In genomic region chr10:68871105-68871711, GRCh38 we compare ENCODE assay signal across 1 cellular context.
TF ChIP-seq lines count a peak whose summit lies in the region.

No MANE protein-coding gene starts in this region.

TF ChIP-seq in H1, 55 proteins besides CTCF, POLR2A, EP300 and RAD21:
- TF ChIP-seq CHD7 (IDR thresholded peaks at IDR 0.05; ENCODE audit: insufficient replicate concordance, low read length) (peak; percentile 32), SIN3A (conservative IDR thresholded peaks at IDR 0.05 in 1 of 2, IDR thresholded peaks at IDR 0.05 in 1 of 2; ENCODE audit: low read depth in 1 of 2, low read length in 2 of 2) (0 out of 4 replicates have a peak, but pooled peaks of 1 of the 2 experiments have one; percentile 21), EGR1 (IDR thresholded peaks at IDR 0.05; ENCODE audit: borderline replicate concordance, low read depth, low read length) (no peak), YY1 (IDR thresholded peaks at IDR 0.05; ENCODE audit: low read depth, low read length) (peak; percentile 10; the same call in 1 of the 2 replicates), JUND (IDR thresholded peaks at IDR 0.05; ENCODE audit: low read length) (peak; percentile 22; the same call in 1 of the 2 replicates), E2F6 (IDR thresholded peaks at IDR 0.05) (no peak), ASH2L (IDR thresholded peaks at IDR 0.05; ENCODE audit: low read length) (peak; percentile 60), BCL11A (IDR thresholded peaks at IDR 0.05; ENCODE audit: low read depth in 2 of 2, low read length in 2 of 2) (no peak), TEAD4 (IDR thresholded peaks at IDR 0.05; ENCODE audit: low read depth, low read length) (peak; percentile 58; the same call in 1 of the 2 replicates), SAP30 (IDR thresholded peaks at IDR 0.05; ENCODE audit: insufficient read depth, insufficient replicate concordance, low read length) (no peak)
TF ChIP-seq in H1: peak in this region for 6.
